Comparison of ENCODE assay signal across 1 cellular context in genomic region chr11:65180877-65181568, GRCh38.
A peak's percentile ranks its signal among the peaks of the same experiment; 100 is the strongest.
TF ChIP-seq lines count a peak whose summit lies in the region.

No MANE protein-coding gene starts in this region.

TF ChIP-seq in HepG2, 621 proteins besides CTCF, POLR2A, EP300 and RAD21 (continued from another document and continues in another):
- TF ChIP-seq ZBTB40 (IDR thresholded peaks at IDR 0.05) (no peak), ZBTB40 (CRISPR knock-in tag; IDR thresholded peaks at IDR 0.05) (no peak), TBP (CRISPR knock-in tag; IDR thresholded peaks at IDR 0.05) (no peak), DZIP1 (CRISPR knock-in tag; IDR thresholded peaks at IDR 0.05) (no peak), HCFC1 (IDR thresholded peaks at IDR 0.05; ENCODE audit: low read depth, low read length) (no peak), DBP (CRISPR knock-in tag; IDR thresholded peaks at IDR 0.05; ENCODE audit: not compliant biosample characterization) (no peak), PAXIP1 (CRISPR knock-in tag; conservative IDR thresholded peaks at IDR 0.05) (no peak; the same call in 1 of the 2 replicates), RFX5 (IDR thresholded peaks at IDR 0.05; ENCODE audit: low read depth, low read length) (no peak), ZNF639 (CRISPR knock-in tag; conservative IDR thresholded peaks at IDR 0.05) (0 out of 2 replicates have a peak, but pooled peaks have one; percentile 58), HMG20A (CRISPR knock-in tag; IDR thresholded peaks at IDR 0.05; ENCODE audit: borderline replicate concordance) (no peak), DNMT3B (CRISPR knock-in tag; conservative IDR thresholded peaks at IDR 0.05) (no peak), ZNF724P (CRISPR knock-in tag; IDR thresholded peaks at IDR 0.05; ENCODE audit: borderline replicate concordance) (no peak), FOSL1 (CRISPR knock-in tag; IDR thresholded peaks at IDR 0.05; ENCODE audit: borderline replicate concordance) (no peak), STAG1 (CRISPR knock-in tag; IDR thresholded peaks at IDR 0.05) (peak; percentile 80), KLF12 (CRISPR knock-in tag; IDR thresholded peaks at IDR 0.05; ENCODE audit: borderline replicate concordance) (0 out of 2 replicates have a peak, but pooled peaks have one; percentile 19), HMGXB4 (CRISPR knock-in tag; IDR thresholded peaks at IDR 0.05; ENCODE audit: borderline replicate concordance in 1 of 2, low read depth in 1 of 2) (peak; percentile 93 to 95), PREB (CRISPR knock-in tag; IDR thresholded peaks at IDR 0.05) (no peak), CCDC6 (CRISPR knock-in tag; IDR thresholded peaks at IDR 0.05) (0 out of 2 replicates have a peak, but pooled peaks have one; percentile 21), MED8 (CRISPR knock-in tag; IDR thresholded peaks at IDR 0.05; ENCODE audit: insufficient replicate concordance) (no peak), ZSCAN5A (CRISPR knock-in tag; IDR thresholded peaks at IDR 0.05; ENCODE audit: borderline replicate concordance) (no peak), ZFP91 (CRISPR knock-in tag; IDR thresholded peaks at IDR 0.05; ENCODE audit: borderline replicate concordance) (peak; percentile 68; the same call in 1 of the 2 replicates), TRAFD1 (CRISPR knock-in tag; IDR thresholded peaks at IDR 0.05; ENCODE audit: borderline replicate concordance) (no peak)
